ENCODE assay signal across 35 cellular contexts in genomic region chr6:165959627-165960026, GRCh38.
"Had no signal": no experiment of that assay in that cellular context is flagged by ENCODE, and none has a peak within 500 bp of the region (broad histone marks: within the 10 kb centered on the region; RNA-seq: fewer than 3 reads in every experiment).

No MANE protein-coding gene starts in this region.

- H3K27ac Mint-ChIP-seq: activated B cell treated with CpG ODN at 0.5 μM for 24 hours; activated CD4-positive, alpha-beta memory T cell treated with anti-CD3 and anti-CD28 coated beads for 36 hours; activated CD4-positive, alpha-beta T cell treated with anti-CD3 and anti-CD28 coated beads, Interleukin-2, amount 10 ng/mL, durations not matched to agents 24 days and 14 days; activated CD8-positive, alpha-beta T cell treated with anti-CD3 and anti-CD28 coated beads for 36 hours; activated naive CD4-positive, alpha-beta T cell treated with anti-CD3 and anti-CD28 coated beads for 36 hours; activated naive CD4-positive, alpha-beta T cell treated with anti-CD3 and anti-CD28 coated beads, Interleukin-2, amount 50 U/mL, for 72 hours; activated naive CD8-positive, alpha-beta T cell treated with anti-CD3 and anti-CD28 coated beads for 36 hours; activated T-cell treated with anti-CD3 and anti-CD28 coated beads, Interleukin-2, amount 50 U/mL, for 72 hours; activated T-helper 1 cell treated with anti-CD3 and anti-CD28 coated beads, Interleukin-12 subunit alpha, Interleukin-12 subunit beta, Interleukin-2, Interleukin-4 antibody, amounts not matched to agents 30 ng/mL and 10 ng/mL and 1 ng/mL, durations not matched to agents 14 hours and 24 hours and 36 hours; activated T-helper 17 cell treated with anti-CD3 and anti-CD28 coated beads, Interleukin-2, amount 50 U/mL, for 72 hours; T-helper 1 cell treated with Interleukin-12 subunit alpha and Interleukin-12 subunit beta and Interleukin-4 antibody, amounts not matched to agents 30 μg/mL and 1 μg/mL, for 36 hours; T-helper 2 cell treated with Interferon-gamma antibody and Interleukin-4, amounts not matched to agents 5 μg/mL and 100 μg/mL, for 36 hours had no signal

- H3K9me3 ChIP-seq: adrenal gland, body of pancreas, breast epithelium had no signal

- ATAC-seq: activated CD8-positive, alpha-beta T cell treated with anti-CD3 and anti-CD28 coated beads for 36 hours; activated naive CD4-positive, alpha-beta T cell treated with anti-CD3 and anti-CD28 coated beads, Interleukin-2, amount 50 U/mL, for 72 hours; activated T-cell treated with anti-CD3 and anti-CD28 coated beads, Interleukin-2, amount 50 U/mL, for 4 hours; activated T-cell treated with anti-CD3 and anti-CD28 coated beads, Interleukin-2, amount 50 U/mL, for 72 hours; activated T-helper 17 cell treated with anti-CD3 and anti-CD28 coated beads, Interleukin-2, amount 50 U/mL, for 72 hours; body of pancreas had no signal

- H3K4me3 Mint-ChIP-seq: activated B cell treated with CpG ODN at 0.5 μM for 24 hours; activated CD4-positive, alpha-beta memory T cell treated with anti-CD3 and anti-CD28 coated beads for 36 hours; activated CD4-positive, alpha-beta T cell treated with anti-CD3 and anti-CD28 coated beads, Interleukin-2, amount 10 ng/mL, durations not matched to agents 24 days and 14 days; activated CD8-positive, alpha-beta T cell treated with anti-CD3 and anti-CD28 coated beads for 36 hours; activated naive CD4-positive, alpha-beta T cell treated with anti-CD3 and anti-CD28 coated beads for 36 hours; activated naive CD8-positive, alpha-beta T cell treated with anti-CD3 and anti-CD28 coated beads for 36 hours; activated T-cell treated with anti-CD3 and anti-CD28 coated beads, Interleukin-2, amount 50 U/mL, for 4 hours; activated T-cell treated with anti-CD3 and anti-CD28 coated beads, Interleukin-2, amount 50 U/mL, for 72 hours; activated T-helper 1 cell treated with anti-CD3 and anti-CD28 coated beads, Interleukin-12 subunit alpha, Interleukin-12 subunit beta, Interleukin-2, Interleukin-4 antibody, amounts not matched to agents 30 ng/mL and 10 ng/mL and 1 ng/mL, durations not matched to agents 14 hours and 24 hours and 36 hours; activated T-helper 17 cell treated with anti-CD3 and anti-CD28 coated beads, Interleukin-2, amount 50 U/mL, for 72 hours; T-helper 1 cell treated with Interleukin-12 subunit alpha and Interleukin-12 subunit beta and Interleukin-4 antibody, amounts not matched to agents 30 μg/mL and 1 μg/mL, for 36 hours; T-helper 2 cell treated with Interferon-gamma antibody and Interleukin-4, amounts not matched to agents 5 μg/mL and 100 μg/mL, for 36 hours had no signal

- H3K4me1 ChIP-seq: adrenal gland, body of pancreas, breast epithelium had no signal

- H3K36me3 ChIP-seq: adrenal gland, brain microvascular endothelial cell, breast epithelium had no signal

- H3K27ac ChIP-seq: adrenal gland, body of pancreas, brain microvascular endothelial cell, breast epithelium, VCaP had no signal

- H3K4me1 Mint-ChIP-seq: activated B cell treated with CpG ODN at 0.5 μM for 24 hours; activated CD4-positive, alpha-beta T cell treated with anti-CD3 and anti-CD28 coated beads, Interleukin-2, amount 10 ng/mL, durations not matched to agents 24 days and 14 days; activated naive CD8-positive, alpha-beta T cell treated with anti-CD3 and anti-CD28 coated beads for 36 hours; activated T-helper 17 cell treated with anti-CD3 and anti-CD28 coated beads, Interleukin-2, amount 50 U/mL, for 72 hours had no signal

- H3K4me3 ChIP-seq: adrenal gland, body of pancreas, breast epithelium had no signal

- DNase-seq: activated B cell treated with CpG ODN at 0.5 μM for 24 hours; activated CD4-positive, alpha-beta memory T cell treated with anti-CD3 and anti-CD28 coated beads for 36 hours; activated CD4-positive, alpha-beta T cell treated with anti-CD3 and anti-CD28 coated beads for 4 hours; activated CD4-positive, alpha-beta T cell treated with anti-CD3 and anti-CD28 coated beads, Interleukin-2, amount 10 ng/mL, durations not matched to agents 24 days and 14 days; activated CD4-positive, alpha-beta T cell treated with anti-CD3 and anti-CD28 coated beads, Interleukin-2, amount 50 U/mL, for 1 hour; activated CD4-positive, alpha-beta T cell treated with anti-CD3 and anti-CD28 coated beads, Interleukin-2, amount 50 U/mL, for 4 hours; activated CD4-positive, CD25-positive, alpha-beta regulatory T cell treated with anti-CD3 and anti-CD28 coated beads, Interleukin-2, amount 50 U/mL, for 72 hours; activated CD8-positive, alpha-beta memory T cell treated with anti-CD3 and anti-CD28 coated beads, Interleukin-2, amount 50 U/mL, for 4 hours; activated CD8-positive, alpha-beta T cell treated with anti-CD3 and anti-CD28 coated beads for 36 hours; activated effector memory CD4-positive, alpha-beta T cell treated with anti-CD3 and anti-CD28 coated beads, Interleukin-2, amount 50 U/mL, for 16 hours; activated gamma-delta T cell treated with Interleukin-2 at 50 U/mL for 16 hours; activated naive CD4-positive, alpha-beta T cell; activated naive CD4-positive, alpha-beta T cell treated with anti-CD3 and anti-CD28 coated beads for 36 hours; activated naive CD4-positive, alpha-beta T cell treated with anti-CD3 and anti-CD28 coated beads, Interleukin-2, amount 50 U/mL, for 16 hours; activated naive CD8-positive, alpha-beta T cell treated with anti-CD3 and anti-CD28 coated beads for 36 hours; activated T-cell treated with anti-CD3 and anti-CD28 coated beads for 4 hours; activated T-cell treated with anti-CD3 and anti-CD28 coated beads, Interleukin-2, amount 50 U/mL, for 1 hour; activated T-cell treated with anti-CD3 and anti-CD28 coated beads, Interleukin-2, amount 50 U/mL, for 4 hours; activated T-cell treated with anti-CD3 and anti-CD28 coated beads, Interleukin-2, amount 50 U/mL, for 72 hours; adrenal gland; amniotic stem cell; aorta; body of pancreas; brain microvascular endothelial cell; central memory CD4-positive, alpha-beta T cell; T-helper 1 cell; T-helper 2 cell; T-helper 9 cell had no signal

- H3K9me3 Mint-ChIP-seq: activated B cell treated with CpG ODN at 0.5 μM for 24 hours; activated CD4-positive, alpha-beta memory T cell treated with anti-CD3 and anti-CD28 coated beads for 36 hours; activated CD4-positive, alpha-beta T cell treated with anti-CD3 and anti-CD28 coated beads, Interleukin-2, amount 10 ng/mL, durations not matched to agents 24 days and 14 days; activated CD8-positive, alpha-beta T cell treated with anti-CD3 and anti-CD28 coated beads for 36 hours; activated naive CD4-positive, alpha-beta T cell treated with anti-CD3 and anti-CD28 coated beads for 36 hours; activated naive CD8-positive, alpha-beta T cell treated with anti-CD3 and anti-CD28 coated beads for 36 hours; activated T-cell treated with anti-CD3 and anti-CD28 coated beads, Interleukin-2, amount 50 U/mL, for 4 hours; activated T-cell treated with anti-CD3 and anti-CD28 coated beads, Interleukin-2, amount 50 U/mL, for 72 hours; activated T-helper 1 cell treated with anti-CD3 and anti-CD28 coated beads, Interleukin-12 subunit alpha, Interleukin-12 subunit beta, Interleukin-2, Interleukin-4 antibody, amounts not matched to agents 30 ng/mL and 10 ng/mL and 1 ng/mL, durations not matched to agents 14 hours and 24 hours and 36 hours; activated T-helper 17 cell treated with anti-CD3 and anti-CD28 coated beads, Interleukin-2, amount 50 U/mL, for 72 hours; T-helper 1 cell treated with Interleukin-12 subunit alpha and Interleukin-12 subunit beta and Interleukin-4 antibody, amounts not matched to agents 30 μg/mL and 1 μg/mL, for 36 hours; T-helper 2 cell treated with Interferon-gamma antibody and Interleukin-4, amounts not matched to agents 5 μg/mL and 100 μg/mL, for 36 hours had no signal

- H3K27me3 Mint-ChIP-seq: activated B cell treated with CpG ODN at 0.5 μM for 24 hours; activated CD4-positive, alpha-beta T cell treated with anti-CD3 and anti-CD28 coated beads, Interleukin-2, amount 10 ng/mL, durations not matched to agents 24 days and 14 days; activated naive CD8-positive, alpha-beta T cell treated with anti-CD3 and anti-CD28 coated beads for 36 hours had no signal
